In genomic region chr7:38191791-38192190, GRCh38 we compare ENCODE assay signal across 19 cellular contexts. TPM values are rescaled to one million over a fixed set of nuclear protein-coding genes. Genes with fewer than 3 reads are reported as not detected.
DNase-seq lines count a peak whose midpoint lies in the region; ATAC-seq, FAIRE-seq and TF ChIP-seq lines count a peak whose summit lies in the region.
"Had no signal": no experiment of that assay in that cellular context is flagged by ENCODE, and none has a peak within 500 bp of the region (broad histone marks: within the 10 kb centered on the region; RNA-seq: fewer than 3 reads in every experiment).

No MANE protein-coding gene starts in this region.

- H3K4me1 Mint-ChIP-seq in activated naive CD4-positive, alpha-beta T cell treated with anti-CD3 and anti-CD28 coated beads, Interleukin-2, amount 50 U/mL, for 24 hours: peaks cover 70% of the 10 kb centered on the region
- H3K4me1 Mint-ChIP-seq in T-cell: peaks cover 47 to 56% (median 52%) of the 10 kb centered on the region in 3 donors
- H3K4me1 Mint-ChIP-seq in immature natural killer cell: peaks cover 31 to 61% of the 10 kb centered on the region in 2 donors

- peaks cover 6% of the 10 kb centered on the region for H3K9me3 Mint-ChIP-seq in activated naive CD4-positive, alpha-beta T cell treated with anti-CD3 and anti-CD28 coated beads, Interleukin-2, amount 50 U/mL, for 24 hours
- H3K9me3 Mint-ChIP-seq in T-cell (no peaks in the 10 kb centered on the region), immature natural killer cell (no peaks in the 10 kb centered on the region)

- H3K27ac Mint-ChIP-seq in activated naive CD4-positive, alpha-beta T cell treated with anti-CD3 and anti-CD28 coated beads, Interleukin-2, amount 50 U/mL, for 24 hours: no peak overlapping the region
- H3K27ac Mint-ChIP-seq in T-cell (peak overlapping the region in 1 of 2 donors; percentile 30), immature natural killer cell (peak overlapping the region in 5 of 6 donors; percentile 14 to 82 (median 67))

- peaks cover 10% of the 10 kb centered on the region for H3K36me3 Mint-ChIP-seq in activated naive CD4-positive, alpha-beta T cell treated with anti-CD3 and anti-CD28 coated beads, Interleukin-2, amount 50 U/mL, for 24 hours
- H3K36me3 Mint-ChIP-seq in T-cell (peaks cover 7% of the 10 kb centered on the region), immature natural killer cell (peaks cover 0 to 4% (median 0%) of the 10 kb centered on the region in 3 donors)

- DNase-seq in activated naive CD4-positive, alpha-beta T cell (lab: John Stamatoyannopoulos, UW): no peak
- DNase-seq in T-cell (no peak), immature natural killer cell (no peak), NK-92 (lab: John Stamatoyannopoulos, UW; ENCODE audit: unreplicated experiment) (no peak), H54 (ENCODE audit: insufficient read length, low spot score) (no peak)
- DNase-seq: DMS79, Kasumi-1, MG63, NCI-H1092 treated with DMSO at 0.1 percent for 48 hours, NCI-H2081, NCI-H2171 treated with DMSO at 0.1 percent for 48 hours, NCI-H446, NCI-H526 treated with DMSO at 0.1 percent for 48 hours had no signal

- FAIRE-seq in H54 (lab: Jason Lieb, UNC): no peak
- FAIRE-seq: GM12892, HTR-8/SVneo, RCC 7860 had no signal

- H3K4me3 Mint-ChIP-seq in activated naive CD4-positive, alpha-beta T cell treated with anti-CD3 and anti-CD28 coated beads, Interleukin-2, amount 50 U/mL, for 24 hours: peak overlapping the region; percentile 27
- H3K4me3 Mint-ChIP-seq in T-cell (peak overlapping the region in 2 of 3 donors; percentile 1 to 5), immature natural killer cell (peak overlapping the region in 3 of 5 donors; percentile 6 to 42 (median 38))

- ATAC-seq in T-cell (replicated peaks in 1 of 4) (no peak), HG02870 (IDR thresholded peaks at IDR 0.05; ENCODE audit: unreplicated experiment) (no peak)
- ATAC-seq: Right ventricle myocardium inferior had no signal

- H3K27me3 Mint-ChIP-seq in activated naive CD4-positive, alpha-beta T cell treated with anti-CD3 and anti-CD28 coated beads, Interleukin-2, amount 50 U/mL, for 24 hours: no peaks in the 10 kb centered on the region
- H3K27me3 Mint-ChIP-seq in T-cell (no peaks in the 10 kb centered on the region), immature natural killer cell (ENCODE audit: low read depth in 3 of 3) (peaks cover 0 to 3% (median 0%) of the 10 kb centered on the region in 3 donors)

- POLR2A ChIA-PET in T-cell (lab: Charles Lee): no interaction called here

- CTCF ChIA-PET in T-cell (lab: Charles Lee): interaction anchor here (0.6 to 2.6 kb wide), 6 partner anchors 14 to 182 kb away, joined by 3 to 10 read pairs (median 4); partner anchors contain the start of gene STARD3NL (in 1 of the 2)

- TF ChIP-seq POLR2A in H54 (IDR thresholded peaks at IDR 0.05; ENCODE audit: low read depth, low read length): no peak

RNA-seq across cellular contexts. Expression of gene STARD3NL, which starts 13.7 kb away (rescaled TPM):
- total RNA-seq in T-cell: 10 to 100 TPM; 12.1 to 13.5 (median 12.5) TPM
- 100 to 1,000 TPM in 2 of 3 donors, 10 to 100 TPM in 1; 94.8 to 121 (median 113) TPM for polyA plus RNA-seq in immature natural killer cell
